In genomic region chr3:46359748-46360509, GRCh38 we compare ENCODE assay signal across 2 cellular contexts.
A peak's percentile ranks its signal among the peaks of the same experiment; 100 is the strongest.
TF ChIP-seq lines count a peak whose summit lies in the region.

No MANE protein-coding gene starts in this region.

TF ChIP-seq in IMR-90, 13 proteins besides CTCF, POLR2A, EP300 and RAD21:
- TF ChIP-seq ELK1 (IDR thresholded peaks at IDR 0.05; ENCODE audit: borderline replicate concordance, low read depth, low read length): no peak
- TF ChIP-seq MAFK (IDR thresholded peaks at IDR 0.05; ENCODE audit: low read depth, low read length): no peak

TF ChIP-seq in neural cell, 6 proteins besides CTCF, POLR2A, EP300 and RAD21:
- TF ChIP-seq POLR2AphosphoS5 (IDR thresholded peaks at IDR 0.05) (peak; percentile 31), REST (IDR thresholded peaks at IDR 0.05; ENCODE audit: borderline replicate concordance) (peak; percentile 51), SMC3 (conservative IDR thresholded peaks at IDR 0.05; ENCODE audit: poor library complexity) (no peak)
